ENCODE assay signal across 8 cellular contexts in genomic region chr15:85412956-85413854, GRCh38. TPM values are rescaled to one million over a fixed set of nuclear protein-coding genes. Genes with fewer than 3 reads are reported as not detected.
DNase-seq lines count a peak whose midpoint lies in the region; ATAC-seq and TF ChIP-seq lines count a peak whose summit lies in the region.

No MANE protein-coding gene starts in this region.

- no peaks in the 10 kb centered on the region for H3K36me3 ChIP-seq in hepatocyte (replicated peaks; ENCODE audit: insufficient read depth, low read depth)

- no peaks in the 10 kb centered on the region for H3K27me3 ChIP-seq in hepatocyte

- ATAC-seq in GM19467 (IDR thresholded peaks at IDR 0.05; ENCODE audit: unreplicated experiment) (peak; percentile 92), HG03558 (IDR thresholded peaks at IDR 0.05; ENCODE audit: extremely low read depth, unreplicated experiment) (peak; percentile 94), SK-N-SH treated with all-trans-retinoic acid at 6 μM for 48 hours (peak; percentile 87)

- H3K4me3 Mint-ChIP-seq in activated naive CD8-positive, alpha-beta T cell: peak overlapping the region; percentile 69

- H3K9me3 ChIP-seq in hepatocyte (ENCODE audit: low read depth): no peaks in the 10 kb centered on the region

- peaks cover 21% of the 10 kb centered on the region for H4K20me1 ChIP-seq in hepatocyte (ENCODE audit: insufficient read depth, poor library complexity, severe bottlenecking)

- DNase-seq in COLO668 (lab: John Stamatoyannopoulos, UW; ENCODE audit: unreplicated experiment) (peak; percentile 73), hepatocyte (ENCODE audit: low spot score) (peak; percentile 68), retina (no peak)
- peak; percentile 69 for DNase-seq in stimulated activated CD4-positive, alpha-beta T cell treated with anti-CD3 and anti-CD28 coated beads, Interleukin-15, amount 100 ng/mL, for 48 hours (ENCODE audit: low read depth in 2 of 2)

- H3K4me1 Mint-ChIP-seq in activated naive CD8-positive, alpha-beta T cell (ENCODE audit: low read depth): peaks cover 80% of the 10 kb centered on the region

- peaks cover 9% of the 10 kb centered on the region for H3K36me3 Mint-ChIP-seq in activated naive CD8-positive, alpha-beta T cell

- H3K27me3 Mint-ChIP-seq in activated naive CD8-positive, alpha-beta T cell: no peaks in the 10 kb centered on the region

- no peaks in the 10 kb centered on the region for H3K9me2 ChIP-seq in hepatocyte (replicated peaks; ENCODE audit: insufficient read depth)

- 52% methylated on average over 14 of the region's 14 CpGs for WGBS in hepatocyte (ENCODE audit: low lambda C conversion rate, missing lambda C conversion rate)

- H3K4me2 ChIP-seq in hepatocyte: peak overlapping the region; percentile 48

- peak overlapping the region; percentile 76 for H3K27ac ChIP-seq in hepatocyte

- no peak for TF ChIP-seq CTCF in hepatocyte (IDR thresholded peaks at IDR 0.05; ENCODE audit: poor library complexity)

- peak overlapping the region; percentile 93 for H3K27ac Mint-ChIP-seq in activated naive CD8-positive, alpha-beta T cell

- no peak overlapping the region for H2AFZ ChIP-seq in hepatocyte

- peaks cover 97% of the 10 kb centered on the region for H3K79me2 ChIP-seq in hepatocyte

- H3K4me1 ChIP-seq in hepatocyte (ENCODE audit: insufficient read depth): peaks cover 25% of the 10 kb centered on the region

- H3K4me3 ChIP-seq in hepatocyte: no peak overlapping the region

- H3K9me3 Mint-ChIP-seq in activated naive CD8-positive, alpha-beta T cell (ENCODE audit: low read depth): peaks cover 5% of the 10 kb centered on the region

TF ChIP-seq in SK-N-SH treated with all-trans-retinoic acid at 6 μM for 48 hours, 23 proteins besides CTCF, POLR2A, EP300 and RAD21:
- TF ChIP-seq, protein P1, sequence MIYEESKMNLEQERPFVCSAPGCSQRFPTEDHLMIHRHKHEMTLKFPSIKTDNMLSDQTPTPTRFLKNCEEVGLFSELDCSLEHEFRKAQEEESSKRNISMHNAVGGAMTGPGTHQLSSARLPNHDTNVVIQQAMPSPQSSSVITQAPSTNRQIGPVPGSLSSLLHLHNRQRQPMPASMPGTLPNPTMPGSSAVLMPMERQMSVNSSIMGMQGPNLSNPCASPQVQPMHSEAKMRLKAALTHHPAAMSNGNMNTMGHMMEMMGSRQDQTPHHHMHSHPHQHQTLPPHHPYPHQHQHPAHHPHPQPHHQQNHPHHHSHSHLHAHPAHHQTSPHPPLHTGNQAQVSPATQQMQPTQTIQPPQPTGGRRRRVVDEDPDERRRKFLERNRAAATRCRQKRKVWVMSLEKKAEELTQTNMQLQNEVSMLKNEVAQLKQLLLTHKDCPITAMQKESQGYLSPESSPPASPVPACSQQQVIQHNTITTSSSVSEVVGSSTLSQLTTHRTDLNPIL (CRISPR knock-in tag; IDR thresholded peaks at IDR 0.05; ENCODE audit: low read depth): no peak
- TF ChIP-seq SNAI2 (CRISPR knock-in tag; IDR thresholded peaks at IDR 0.05) (no peak), ISL1 (CRISPR knock-in tag; IDR thresholded peaks at IDR 0.05) (no peak), ZNF70 (CRISPR knock-in tag; IDR thresholded peaks at IDR 0.05) (no peak), ZC3H10 (CRISPR knock-in tag; IDR thresholded peaks at IDR 0.05) (no peak), RARB (CRISPR knock-in tag; IDR thresholded peaks at IDR 0.05) (no peak), TCF4 (CRISPR knock-in tag; IDR thresholded peaks at IDR 0.05; ENCODE audit: borderline replicate concordance) (no peak), ZNF8 (CRISPR knock-in tag; IDR thresholded peaks at IDR 0.05) (no peak), PPARA (CRISPR knock-in tag; IDR thresholded peaks at IDR 0.05; ENCODE audit: borderline replicate concordance) (no peak), ESRRG (CRISPR knock-in tag; IDR thresholded peaks at IDR 0.05) (no peak), POU6F1 (CRISPR knock-in tag; IDR thresholded peaks at IDR 0.05; ENCODE audit: borderline replicate concordance, low read depth) (no peak), BACH2 (CRISPR knock-in tag; IDR thresholded peaks at IDR 0.05; ENCODE audit: borderline replicate concordance) (no peak), OSR1 (CRISPR knock-in tag; IDR thresholded peaks at IDR 0.05) (no peak), ZNF565 (CRISPR knock-in tag; conservative IDR thresholded peaks at IDR 0.05; ENCODE audit: low read depth) (no peak), ARNTL (CRISPR knock-in tag; IDR thresholded peaks at IDR 0.05; ENCODE audit: borderline replicate concordance, low read depth) (no peak), TOX (CRISPR knock-in tag; IDR thresholded peaks at IDR 0.05; ENCODE audit: borderline replicate concordance) (no peak)
- TF ChIP-seq, protein P2, sequence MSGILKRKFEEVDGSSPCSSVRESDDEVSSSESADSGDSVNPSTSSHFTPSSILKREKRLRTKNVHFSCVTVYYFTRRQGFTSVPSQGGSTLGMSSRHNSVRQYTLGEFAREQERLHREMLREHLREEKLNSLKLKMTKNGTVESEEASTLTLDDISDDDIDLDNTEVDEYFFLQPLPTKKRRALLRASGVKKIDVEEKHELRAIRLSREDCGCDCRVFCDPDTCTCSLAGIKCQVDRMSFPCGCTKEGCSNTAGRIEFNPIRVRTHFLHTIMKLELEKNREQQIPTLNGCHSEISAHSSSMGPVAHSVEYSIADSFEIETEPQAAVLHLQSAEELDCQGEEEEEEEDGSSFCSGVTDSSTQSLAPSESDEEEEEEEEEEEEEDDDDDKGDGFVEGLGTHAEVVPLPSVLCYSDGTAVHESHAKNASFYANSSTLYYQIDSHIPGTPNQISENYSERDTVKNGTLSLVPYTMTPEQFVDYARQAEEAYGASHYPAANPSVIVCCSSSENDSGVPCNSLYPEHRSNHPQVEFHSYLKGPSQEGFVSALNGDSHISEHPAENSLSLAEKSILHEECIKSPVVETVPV (CRISPR knock-in tag; IDR thresholded peaks at IDR 0.05): no peak
- TF ChIP-seq, protein P3, sequence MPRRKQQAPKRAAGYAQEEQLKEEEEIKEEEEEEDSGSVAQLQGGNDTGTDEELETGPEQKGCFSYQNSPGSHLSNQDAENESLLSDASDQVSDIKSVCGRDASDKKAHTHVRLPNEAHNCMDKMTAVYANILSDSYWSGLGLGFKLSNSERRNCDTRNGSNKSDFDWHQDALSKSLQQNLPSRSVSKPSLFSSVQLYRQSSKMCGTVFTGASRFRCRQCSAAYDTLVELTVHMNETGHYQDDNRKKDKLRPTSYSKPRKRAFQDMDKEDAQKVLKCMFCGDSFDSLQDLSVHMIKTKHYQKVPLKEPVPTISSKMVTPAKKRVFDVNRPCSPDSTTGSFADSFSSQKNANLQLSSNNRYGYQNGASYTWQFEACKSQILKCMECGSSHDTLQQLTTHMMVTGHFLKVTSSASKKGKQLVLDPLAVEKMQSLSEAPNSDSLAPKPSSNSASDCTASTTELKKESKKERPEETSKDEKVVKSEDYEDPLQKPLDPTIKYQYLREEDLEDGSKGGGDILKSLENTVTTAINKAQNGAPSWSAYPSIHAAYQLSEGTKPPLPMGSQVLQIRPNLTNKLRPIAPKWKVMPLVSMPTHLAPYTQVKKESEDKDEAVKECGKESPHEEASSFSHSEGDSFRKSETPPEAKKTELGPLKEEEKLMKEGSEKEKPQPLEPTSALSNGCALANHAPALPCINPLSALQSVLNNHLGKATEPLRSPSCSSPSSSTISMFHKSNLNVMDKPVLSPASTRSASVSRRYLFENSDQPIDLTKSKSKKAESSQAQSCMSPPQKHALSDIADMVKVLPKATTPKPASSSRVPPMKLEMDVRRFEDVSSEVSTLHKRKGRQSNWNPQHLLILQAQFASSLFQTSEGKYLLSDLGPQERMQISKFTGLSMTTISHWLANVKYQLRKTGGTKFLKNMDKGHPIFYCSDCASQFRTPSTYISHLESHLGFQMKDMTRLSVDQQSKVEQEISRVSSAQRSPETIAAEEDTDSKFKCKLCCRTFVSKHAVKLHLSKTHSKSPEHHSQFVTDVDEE (CRISPR knock-in tag; IDR thresholded peaks at IDR 0.05): no peak
- TF ChIP-seq, protein P4, sequence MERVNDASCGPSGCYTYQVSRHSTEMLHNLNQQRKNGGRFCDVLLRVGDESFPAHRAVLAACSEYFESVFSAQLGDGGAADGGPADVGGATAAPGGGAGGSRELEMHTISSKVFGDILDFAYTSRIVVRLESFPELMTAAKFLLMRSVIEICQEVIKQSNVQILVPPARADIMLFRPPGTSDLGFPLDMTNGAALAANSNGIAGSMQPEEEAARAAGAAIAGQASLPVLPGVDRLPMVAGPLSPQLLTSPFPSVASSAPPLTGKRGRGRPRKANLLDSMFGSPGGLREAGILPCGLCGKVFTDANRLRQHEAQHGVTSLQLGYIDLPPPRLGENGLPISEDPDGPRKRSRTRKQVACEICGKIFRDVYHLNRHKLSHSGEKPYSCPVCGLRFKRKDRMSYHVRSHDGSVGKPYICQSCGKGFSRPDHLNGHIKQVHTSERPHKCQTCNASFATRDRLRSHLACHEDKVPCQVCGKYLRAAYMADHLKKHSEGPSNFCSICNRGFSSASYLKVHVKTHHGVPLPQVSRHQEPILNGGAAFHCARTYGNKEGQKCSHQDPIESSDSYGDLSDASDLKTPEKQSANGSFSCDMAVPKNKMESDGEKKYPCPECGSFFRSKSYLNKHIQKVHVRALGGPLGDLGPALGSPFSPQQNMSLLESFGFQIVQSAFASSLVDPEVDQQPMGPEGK (CRISPR knock-in tag; IDR thresholded peaks at IDR 0.05; ENCODE audit: borderline replicate concordance): no peak

RNA-seq across cellular contexts. Expression of gene AKAP13, which starts 32.8 kb away (rescaled TPM):
- 80.9 and 82.8 TPM in 2 replicates for total RNA-seq in hepatocyte
- polyA plus RNA-seq in hepatocyte: 55.6 and 61.0 TPM in 2 replicates
